ENCODE assay signal across 14 cellular contexts in genomic region chr15:33211409-33211808, GRCh38. TPM values are rescaled to one million over a fixed set of nuclear protein-coding genes. Genes with fewer than 3 reads are reported as not detected.
DNase-seq lines count a peak whose midpoint lies in the region; ATAC-seq, FAIRE-seq and TF ChIP-seq lines count a peak whose summit lies in the region.
"Had no signal": no experiment of that assay in that cellular context is flagged by ENCODE, and none has a peak within 500 bp of the region (broad histone marks: within the 10 kb centered on the region; RNA-seq: fewer than 3 reads in every experiment).

No MANE protein-coding gene starts in this region.

- no peak for FAIRE-seq in small intestine (lab: Jason Lieb, UNC)
- FAIRE-seq: urothelium cell line had no signal

- no peak overlapping the region for H3K4me3 ChIP-seq in colonic mucosa
- H3K4me3 ChIP-seq in suprapubic skin: no peak overlapping the region
- H3K4me3 ChIP-seq in small intestine (ENCODE audit: low read depth in 1 of 2, low read length in 2 of 2): no peak overlapping the region
- H3K4me3 ChIP-seq: left lung had no signal

- H3K9me3 ChIP-seq in colonic mucosa: no peaks in the 10 kb centered on the region
- no peaks in the 10 kb centered on the region for H3K9me3 ChIP-seq in suprapubic skin
- H3K9me3 ChIP-seq in small intestine (ENCODE audit: control insufficient read depth, low read depth): no peaks in the 10 kb centered on the region
- H3K9me3 ChIP-seq: left lung had no signal

- H3K36me3 ChIP-seq in colonic mucosa (no peaks in the 10 kb centered on the region), suprapubic skin (no peaks in the 10 kb centered on the region), small intestine (ENCODE audit: control insufficient read depth in 2 of 2, insufficient read depth in 2 of 2, low read length in 2 of 2) (no peaks in the 10 kb centered on the region)
- H3K36me3 ChIP-seq: left lung had no signal

- no peak for TF ChIP-seq EP300 in suprapubic skin (IDR thresholded peaks at IDR 0.05)

- no peak overlapping the region for H3K9ac ChIP-seq in colonic mucosa (ENCODE audit: low read depth in 2 of 2, low read length in 2 of 2)

- H3K27me3 ChIP-seq in colonic mucosa (no peaks in the 10 kb centered on the region), suprapubic skin (no peaks in the 10 kb centered on the region), small intestine (ENCODE audit: control insufficient read depth in 2 of 2, insufficient read depth in 2 of 2, low read length in 2 of 2) (no peaks in the 10 kb centered on the region)
- H3K27me3 ChIP-seq: left lung had no signal

- H3K4me1 ChIP-seq in colonic mucosa: no peaks in the 10 kb centered on the region
- no peaks in the 10 kb centered on the region for H3K4me1 ChIP-seq in suprapubic skin
- no peaks in the 10 kb centered on the region for H3K4me1 ChIP-seq in small intestine (ENCODE audit: control insufficient read depth in 2 of 2, insufficient read depth in 1 of 2, low read depth in 1 of 2, low read length in 1 of 2)
- H3K4me1 ChIP-seq: left lung had no signal

- intact Hi-C loops in colonic mucosa (cut with DNase I): no loop called here

- TF ChIP-seq CTCF in colonic mucosa (IDR thresholded peaks at IDR 0.05) (no peak), suprapubic skin (IDR thresholded peaks at IDR 0.05) (no peak)

- DNase-seq in NCI-H2081 (lab: John Stamatoyannopoulos, UW): peak; percentile 34 to 72
- DNase-seq in NCI-H2081 treated with DMSO at 0.1 percent for 48 hours (lab: John Stamatoyannopoulos, UW): no peak
- DNase-seq in NCI-H82 (lab: John Stamatoyannopoulos, UW): peak; percentile 98
- DNase-seq in colonic mucosa: peak; percentile 39
- DNase-seq in suprapubic skin (ENCODE audit: low spot score in 2 of 2): peak; percentile 68 to 80
- no peak for DNase-seq in small intestine
- no peak for DNase-seq in stimulated activated CD8-positive, alpha-beta memory T cell treated with anti-CD3 and anti-CD28 coated beads, Interleukin-4, amount 100 ng/mL, for 48 hours
- DNase-seq: activated T-cell treated with anti-CD3 and anti-CD28 coated beads, Interleukin-2, amount 50 U/mL, for 1 hour; anterior cingulate cortex; IMR-90; left lung; SIG-M5 had no signal

- ATAC-seq in GM19328 (IDR thresholded peaks at IDR 0.05; ENCODE audit: unreplicated experiment): no peak
- ATAC-seq: left lung had no signal

- TF ChIP-seq POLR2A in suprapubic skin (IDR thresholded peaks at IDR 0.05): no peak

- H3K27ac ChIP-seq in colonic mucosa (no peak overlapping the region), suprapubic skin (no peak overlapping the region), small intestine (ENCODE audit: low read depth in 1 of 2, low read length in 1 of 2) (no peak overlapping the region)
- H3K27ac ChIP-seq: left lung had no signal

- 27% methylated on average over 2 of the region's 2 CpGs for WGBS in suprapubic skin
- 39 to 44% (median 40%) methylated on average over 2 of the region's 2 CpGs for WGBS in small intestine, 3 donors

RNA-seq across cellular contexts. Expression of gene FMN1, which starts 16.9 kb away (rescaled TPM):
- total RNA-seq in colonic mucosa: 10 to 100 TPM; 23.5 to 32.0 TPM
- 10 to 100 TPM; 19.8 to 47.3 (median 33.1) TPM for total RNA-seq in suprapubic skin
- polyA plus RNA-seq in small intestine: 1 to 10 TPM in 1 of 3 donors, under 1 TPM in 2; 0.54 to 2.1 (median 0.89) TPM

Comparison
In these comparisons a context has a peak if more than half of its experiments do, and no peak if none do; other contexts are left out.
1. DNase-seq: peak in NCI-H2081 (2 of 2), NCI-H82 (single experiment), colonic mucosa (single experiment) and suprapubic skin (2 of 2); none in NCI-H2081 treated with DMSO at 0.1 percent for 48 hours (single experiment), small intestine (single experiment) and stimulated activated CD8-positive, alpha-beta memory T cell treated with anti-CD3 and anti-CD28 coated beads, Interleukin-4, amount 100 ng/mL, for 48 hours (single experiment).